Comparison of ENCODE assay signal across 7 cellular contexts in the genomic region with DNA sequence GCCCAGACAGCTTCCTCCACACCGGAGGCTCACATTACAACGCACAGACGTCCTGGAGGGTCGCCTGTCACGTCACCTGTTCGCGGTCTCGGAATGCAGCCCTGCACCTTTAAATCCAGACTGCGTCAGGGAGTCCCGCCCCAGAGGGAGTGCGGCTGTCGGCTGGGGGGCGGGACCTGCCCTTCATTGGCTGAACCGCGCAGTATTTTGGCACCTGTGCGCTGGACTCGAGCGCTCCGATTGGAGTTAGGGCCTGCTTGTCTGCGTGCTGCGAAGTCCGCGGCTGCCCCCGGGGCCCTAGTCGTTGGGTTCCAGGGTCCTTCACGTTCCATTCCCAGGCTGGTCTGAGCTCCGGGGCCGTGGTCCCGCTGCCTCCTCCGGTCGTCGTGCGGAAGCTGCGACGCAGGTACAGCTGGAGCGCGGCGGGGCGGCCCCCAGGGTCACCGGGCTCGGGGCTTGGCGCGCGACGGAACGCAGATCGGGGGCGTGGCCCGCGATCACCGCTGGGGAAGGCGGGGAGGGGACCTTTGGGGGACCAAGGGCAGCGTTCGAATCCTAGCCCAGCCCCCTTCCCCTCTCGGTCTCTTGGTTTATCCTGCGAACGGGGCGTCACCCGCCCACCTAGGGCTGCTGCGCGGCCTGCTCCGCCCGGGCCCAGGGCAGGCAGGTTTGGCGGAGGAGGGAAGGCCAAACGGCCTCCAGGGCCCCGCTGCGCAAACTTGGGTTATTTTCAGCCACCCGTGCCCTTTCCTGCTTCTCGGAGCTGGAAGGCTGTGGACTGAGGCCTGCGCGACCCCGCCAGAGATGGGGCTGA.
DNase-seq lines count a peak whose midpoint lies in the region; ATAC-seq lines count a peak whose summit lies in the region.

A gene with protein sequence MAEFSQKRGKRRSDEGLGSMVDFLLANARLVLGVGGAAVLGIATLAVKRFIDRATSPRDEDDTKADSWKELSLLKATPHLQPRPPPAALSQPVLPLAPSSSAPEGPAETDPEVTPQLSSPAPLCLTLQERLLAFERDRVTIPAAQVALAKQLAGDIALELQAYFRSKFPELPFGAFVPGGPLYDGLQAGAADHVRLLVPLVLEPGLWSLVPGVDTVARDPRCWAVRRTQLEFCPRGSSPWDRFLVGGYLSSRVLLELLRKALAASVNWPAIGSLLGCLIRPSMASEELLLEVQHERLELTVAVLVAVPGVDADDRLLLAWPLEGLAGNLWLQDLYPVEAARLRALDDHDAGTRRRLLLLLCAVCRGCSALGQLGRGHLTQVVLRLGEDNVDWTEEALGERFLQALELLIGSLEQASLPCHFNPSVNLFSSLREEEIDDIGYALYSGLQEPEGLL (plus strand): TSS at position 331 of the 814 bp plus-strand sequence. CDS start 2,059 bp downstream, outside the sequence.

- ATAC-seq in GM18502 (IDR thresholded peaks at IDR 0.05; ENCODE audit: poor library complexity, unreplicated experiment) (peak; percentile 79), HG02943 (IDR thresholded peaks at IDR 0.05; ENCODE audit: low read depth, unreplicated experiment) (peak; percentile 72)

- peak; percentile 69 for DNase-seq in NCI-H2029 (lab: John Stamatoyannopoulos, UW)
- peak; percentile 87 for DNase-seq in T-helper 9 cell
- DNase-seq in astrocyte of the hippocampus (ENCODE audit: low read depth, low spot score): peak; percentile 98
- peak; percentile 93 to 94 for DNase-seq in hippocampal formation (lab: John Stamatoyannopoulos, UW)
- peak; percentile 95 for DNase-seq in retina

Comparison
In these comparisons a context has a peak if more than half of its experiments do, and no peak if none do; other contexts are left out.
1. Peak in every context shown above with its lines: DNase-seq and ATAC-seq.